Comparison of ENCODE assay signal across 8 cellular contexts in genomic region chr2:27086090-27086721, GRCh38. TPM values are rescaled to one million over a fixed set of nuclear protein-coding genes. Genes with fewer than 3 reads are reported as not detected.
DNase-seq lines count a peak whose midpoint lies in the region; ATAC-seq, FAIRE-seq and TF ChIP-seq lines count a peak whose summit lies in the region.

No MANE protein-coding gene starts in this region.

- no peak for FAIRE-seq in small intestine (lab: Jason Lieb, UNC)

- DNase-seq in AG04450 (ENCODE audit: low read depth, low spot score) (peak; percentile 74), NCI-H2171 (lab: John Stamatoyannopoulos, UW) (peak; percentile 97), breast epithelium (ENCODE audit: low spot score in 2 of 2) (peak; percentile 94 to 95), iPS-NIHi11 (ENCODE audit: low spot score) (peak; percentile 99), small intestine (peak; percentile 94)

- no peak overlapping the region for H3K27ac ChIP-seq in AG04450 (ENCODE audit: low read depth, low read length)
- peak overlapping the region; percentile 73 for H3K27ac ChIP-seq in VCaP
- H3K27ac ChIP-seq in breast epithelium: peak overlapping the region; percentile 74 to 89
- peak overlapping the region; percentile 81 to 91 for H3K27ac ChIP-seq in small intestine (ENCODE audit: low read depth in 1 of 2, low read length in 1 of 2)

- POLR2A ChIA-PET in AG04450 (lab: Yijun Ruan, JAX): interaction anchor here (0.9 to 7.7 kb wide), 4 partner anchors 13 to 34 kb away, joined by 3 to 53 read pairs (median 4); partner anchors contain the start of gene AGBL5

- no peaks in the 10 kb centered on the region for H3K36me3 ChIP-seq in breast epithelium
- no peaks in the 10 kb centered on the region for H3K36me3 ChIP-seq in small intestine (ENCODE audit: control insufficient read depth in 2 of 2, insufficient read depth in 2 of 2, low read length in 2 of 2)

- no peaks in the 10 kb centered on the region for H3K27me3 ChIP-seq in AG04450 (ENCODE audit: control insufficient read depth, insufficient read depth, low read length)
- no peaks in the 10 kb centered on the region for H3K27me3 ChIP-seq in breast epithelium
- no peaks in the 10 kb centered on the region for H3K27me3 ChIP-seq in small intestine (ENCODE audit: control insufficient read depth in 2 of 2, insufficient read depth in 2 of 2, low read length in 2 of 2)

- CTCF ChIA-PET in AG04450 (lab: Charles Lee): interaction anchor here (0.7 to 1.5 kb wide), 5 partner anchors 10 to 197 kb away, joined by 3 to 6 read pairs (median 5); no protein-coding TSS in a partner anchor

- peak; percentile 64 for TF ChIP-seq CTCF in AG04450 (IDR thresholded peaks at IDR 0.05; ENCODE audit: low read depth, low read length)
- peak; percentile 96 for TF ChIP-seq CTCF in VCaP (conservative IDR thresholded peaks at IDR 0.05)
- peak; percentile 65 to 90 (median 89) for TF ChIP-seq CTCF in breast epithelium (IDR thresholded peaks at IDR 0.05)

- WGBS in small intestine, 3 donors: 0 to 1% (median 0%) methylated on average over 41 to 80 of the region's 80 CpGs

- H3K9me3 ChIP-seq in AG04450 (ENCODE audit: control insufficient read depth, insufficient read depth, low read length) (no peaks in the 10 kb centered on the region; the same call in 1 of the 2 replicates), breast epithelium (no peaks in the 10 kb centered on the region), small intestine (ENCODE audit: control insufficient read depth, low read depth) (no peaks in the 10 kb centered on the region)

- TF ChIP-seq POLR2A in breast epithelium (IDR thresholded peaks at IDR 0.05): peak; percentile 34

- peak; percentile 51 for ATAC-seq in GM18870 (IDR thresholded peaks at IDR 0.05; ENCODE audit: unreplicated experiment)
- ATAC-seq in HG03103 (IDR thresholded peaks at IDR 0.05; ENCODE audit: low read depth, unreplicated experiment): peak; percentile 72

- H3K4me3 ChIP-seq in AG04450 (ENCODE audit: low read depth, low read length): peak overlapping the region; percentile 49
- H3K4me3 ChIP-seq in breast epithelium: peak overlapping the region; percentile 68 to 75 (median 74)
- peak overlapping the region; percentile 52 to 67 for H3K4me3 ChIP-seq in small intestine (ENCODE audit: low read depth in 1 of 2, low read length in 2 of 2)

- peaks cover 0 to 18% of the 10 kb centered on the region in 2 donors for H3K4me1 ChIP-seq in breast epithelium
- peaks cover 3 to 5% of the 10 kb centered on the region in 2 donors for H3K4me1 ChIP-seq in small intestine (ENCODE audit: control insufficient read depth in 2 of 2, insufficient read depth in 1 of 2, low read depth in 1 of 2, low read length in 1 of 2)

- intact Hi-C loops in breast epithelium (cut with DNase I; ENCODE audit: low total_unique reads): no loop called here

RNA-seq across cellular contexts. Expression of gene KHK, which starts 0.4 kb away (rescaled TPM):
- polyA plus RNA-seq in AG04450 (2011; rRNA removed): 0.37 and 0.79 TPM in 2 replicates
- 0.70 and 1.1 TPM in 2 replicates for polyA minus RNA-seq in AG04450 (2011; rRNA and poly(A)+ RNA removed)
- 1 to 10 TPM; 2.2 to 4.1 (median 3.6) TPM for total RNA-seq in breast epithelium
- 100 to 1,000 TPM; 225 to 643 (median 533) TPM for polyA plus RNA-seq in small intestine

RNA-seq across cellular contexts. Expression of gene EMILIN1, which starts 7.8 kb away (rescaled TPM):
- polyA plus RNA-seq in AG04450 (2011; rRNA removed) (68.3 and 96.0 TPM in 2 replicates), small intestine (10 to 100 TPM in 1 of 3 donors, 1 to 10 TPM in 1, under 1 TPM in 1; 0.67 to 23.0 (median 3.8) TPM)
- polyA minus RNA-seq in AG04450 (2011; rRNA and poly(A)+ RNA removed): 59.0 and 64.7 TPM in 2 replicates
- 10 to 100 TPM; 25.6 to 94.7 (median 26.9) TPM for total RNA-seq in breast epithelium

RNA-seq across cellular contexts. Expression of gene OST4, which starts 14.8 kb away (rescaled TPM):
- polyA plus RNA-seq in AG04450 (2011; rRNA removed) (679 and 783 TPM in 2 replicates), small intestine (100 to 1,000 TPM; 386 to 477 (median 407) TPM)
- polyA minus RNA-seq in AG04450 (2011; rRNA and poly(A)+ RNA removed): 283 and 456 TPM in 2 replicates
- total RNA-seq in breast epithelium: 100 to 1,000 TPM; 271 to 309 (median 281) TPM

RNA-seq across cellular contexts. Expression of gene CGREF1, which starts 32.7 kb away (rescaled TPM):
- polyA plus RNA-seq in AG04450 (2011; rRNA removed) (0.71 and 0.74 TPM in 2 replicates), small intestine (1 to 10 TPM; 3.8 to 5.2 (median 3.8) TPM)
- 0.26 and 0.28 TPM in 2 replicates for polyA minus RNA-seq in AG04450 (2011; rRNA and poly(A)+ RNA removed)
- total RNA-seq in breast epithelium: 10 to 100 TPM in 1 of 3 donors, 1 to 10 TPM in 2; 3.2 to 16.4 (median 3.4) TPM

RNA-seq across cellular contexts. Expression of gene AGBL5, which starts 34.7 kb away (rescaled TPM):
- polyA plus RNA-seq in AG04450 (2011; rRNA removed) (40.9 and 41.6 TPM in 2 replicates), small intestine (10 to 100 TPM in 1 of 3 donors, 1 to 10 TPM in 2; 6.0 to 11.1 (median 6.5) TPM)
- 48.8 and 61.3 TPM in 2 replicates for polyA minus RNA-seq in AG04450 (2011; rRNA and poly(A)+ RNA removed)
- total RNA-seq in breast epithelium: 10 to 100 TPM; 12.5 to 21.5 (median 16.1) TPM

Comparison
In these comparisons a context has a peak if more than half of its experiments do, and no peak if none do; other contexts are left out.
1. RNA of gene KHK, which starts 0.4 kb away (polyA plus RNA-seq): 225 to 643 TPM in small intestine; 0.37 to 0.79 TPM in AG04450; every median in the first group is over 100 times any median in the second.
2. Peak in every context shown above with its lines, with median percentiles within 50 percentile points of each other: DNase-seq, H3K4me3 ChIP-seq and CTCF ChIP-seq.